10 cellular contexts compared by ENCODE assay signal in genomic region chr6:5078121-5078695, GRCh38. TPM values are rescaled to one million over a fixed set of nuclear protein-coding genes. Genes with fewer than 3 reads are reported as not detected.
DNase-seq lines count a peak whose midpoint lies in the region; ATAC-seq and TF ChIP-seq lines count a peak whose summit lies in the region.
"Had no signal": no experiment of that assay in that cellular context is flagged by ENCODE, and none has a peak within 500 bp of the region (broad histone marks: within the 10 kb centered on the region; RNA-seq: fewer than 3 reads in every experiment).

No MANE protein-coding gene starts in this region.

- peak; percentile 78 for ATAC-seq in HG02885 (IDR thresholded peaks at IDR 0.05; ENCODE audit: poor library complexity, unreplicated experiment)
- ATAC-seq in right cardiac atrium: peak; percentile 49 to 54
- no peak for ATAC-seq in HG03135 (IDR thresholded peaks at IDR 0.05; ENCODE audit: unreplicated experiment)
- ATAC-seq in GM19397 (IDR thresholded peaks at IDR 0.05; ENCODE audit: unreplicated experiment): no peak

- 48% methylated on average over 5 of the region's 5 CpGs for WGBS in right cardiac atrium

- no peaks in the 10 kb centered on the region for H3K27me3 ChIP-seq in right cardiac atrium (ENCODE audit: control insufficient read depth, insufficient read depth)
- H3K27me3 ChIP-seq: upper lobe of left lung had no signal

- TF ChIP-seq CTCF in GM12875 (IDR thresholded peaks at IDR 0.05; ENCODE audit: borderline replicate concordance, insufficient read depth, low read depth, low read length): peak; percentile 8; the same call in 1 of the 2 replicates

- no peak overlapping the region for H3K27ac ChIP-seq in right cardiac atrium (ENCODE audit: low read length)
- H3K27ac ChIP-seq: upper lobe of left lung had no signal

- intact Hi-C loops in right cardiac atrium (cut with DNase I): no loop called here

- H3K4me3 ChIP-seq in GM12875 (ENCODE audit: low read depth, low read length): no peak overlapping the region
- H3K4me3 ChIP-seq in right cardiac atrium (ENCODE audit: low read length): no peak overlapping the region
- H3K4me3 ChIP-seq: upper lobe of left lung had no signal

- H3K4me1 ChIP-seq in right cardiac atrium (ENCODE audit: control insufficient read depth, insufficient read depth, low read length): no peaks in the 10 kb centered on the region
- H3K4me1 ChIP-seq: upper lobe of left lung had no signal

- DNase-seq in OCI-M1 (lab: John Stamatoyannopoulos, UW) (peak; percentile 61), right cardiac atrium (no peak), mucosa of gallbladder (ENCODE audit: low spot score) (no peak), NCI-H1092 (lab: John Stamatoyannopoulos, UW) (no peak)
- DNase-seq: upper lobe of left lung had no signal

- no peaks in the 10 kb centered on the region for H3K9me3 ChIP-seq in right cardiac atrium (ENCODE audit: control insufficient read depth, low read length)
- H3K9me3 ChIP-seq: upper lobe of left lung had no signal

RNA-seq across cellular contexts. Expression of gene PPP1R3G, which starts 6.9 kb away (rescaled TPM):
- total RNA-seq in right cardiac atrium (10 to 100 TPM in 3 of 4 donors, 1 to 10 TPM in 1; 6.7 to 19.5 (median 16.2) TPM), mucosa of gallbladder (2.8 TPM)
- 10.9 TPM for polyA plus RNA-seq in right cardiac atrium
- total RNA-seq: T-helper 1 cell treated with Interleukin-12 subunit alpha and Interleukin-12 subunit beta and Interleukin-4 antibody, amounts not matched to agents 30 ng/mL and 1 ng/mL, for 36 hours had no signal

Comparison
In these comparisons a context has a peak if more than half of its experiments do, and no peak if none do; other contexts are left out.
1. ATAC-seq: peak in HG02885 (single experiment) and right cardiac atrium (2 of 2); none in HG03135 (single experiment) and GM19397 (single experiment).